Comparison of ENCODE assay signal across 1 cellular context in the genomic region with DNA sequence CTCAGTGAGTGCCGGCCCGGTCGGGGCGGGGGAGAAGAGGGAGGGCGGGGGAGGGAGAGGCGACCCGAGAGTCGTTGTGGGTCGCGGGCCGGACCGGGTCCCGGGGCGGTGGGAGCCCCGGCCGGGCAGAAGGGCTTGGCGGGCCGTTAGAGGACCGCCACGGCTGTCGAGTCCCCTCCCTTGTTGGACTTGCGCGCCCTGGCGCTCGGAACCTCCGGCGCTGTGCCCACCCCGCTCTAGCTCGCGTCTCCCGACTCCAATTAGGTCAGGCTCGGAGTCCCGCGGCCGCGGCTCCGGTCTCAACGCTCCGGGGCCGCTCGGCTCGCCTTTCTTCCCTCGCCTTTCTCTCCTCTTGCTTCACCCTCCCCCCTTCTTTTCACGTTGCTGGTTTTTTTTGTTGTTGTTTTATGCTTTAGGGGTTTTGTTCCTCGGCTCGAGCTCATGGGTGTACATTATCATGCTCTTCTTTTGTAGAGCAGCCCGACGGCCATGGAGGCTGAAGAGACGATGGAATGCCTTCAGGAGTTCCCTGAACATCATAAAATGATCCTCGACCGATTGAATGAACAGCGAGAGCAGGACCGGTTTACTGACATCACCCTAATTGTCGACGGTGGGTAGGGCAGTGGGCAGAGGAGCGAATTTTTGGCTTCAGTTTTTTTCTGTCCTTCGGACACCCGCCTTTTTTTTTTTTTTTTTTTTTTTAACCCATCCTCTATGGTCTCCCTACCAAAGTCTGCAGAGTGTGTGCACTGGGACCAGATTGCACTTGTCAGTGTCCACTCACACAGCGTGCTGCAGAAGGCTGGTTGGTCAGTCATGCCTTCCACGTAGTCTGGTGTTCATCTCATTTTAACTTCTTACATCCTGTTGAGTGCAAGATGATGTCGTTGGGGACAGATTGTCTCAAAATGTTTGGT.
A peak's percentile ranks its signal among the peaks of the same experiment; 100 is the strongest.
TF ChIP-seq lines count a peak whose summit lies in the region.

No MANE protein-coding gene starts in this region.

TF ChIP-seq in K562, 482 proteins besides CTCF, POLR2A, EP300 and RAD21 (continued from another document and continues in another):
- TF ChIP-seq SRF (CRISPR knock-in tag; IDR thresholded peaks at IDR 0.05): 0 out of 4 replicates have a peak, but pooled peaks of 1 of the 2 experiments have one; percentile 15
- TF ChIP-seq PHF8 (IDR thresholded peaks at IDR 0.05; ENCODE audit: borderline replicate concordance, low read length): peak; percentile 54
- peak; percentile 33 for TF ChIP-seq TBP (optimal IDR thresholded peaks at IDR 0.05; ENCODE audit: low read depth, low read length)
- TF ChIP-seq ZKSCAN1 (IDR thresholded peaks at IDR 0.05; ENCODE audit: low read depth, low read length): no peak
- peak; percentile 41 for TF ChIP-seq PML (IDR thresholded peaks at IDR 0.05; ENCODE audit: low read length)
- TF ChIP-seq ETS2 (tag; IDR thresholded peaks at IDR 0.05; ENCODE audit: borderline replicate concordance, poor library complexity, severe bottlenecking): no peak
- TF ChIP-seq, protein P1, sequence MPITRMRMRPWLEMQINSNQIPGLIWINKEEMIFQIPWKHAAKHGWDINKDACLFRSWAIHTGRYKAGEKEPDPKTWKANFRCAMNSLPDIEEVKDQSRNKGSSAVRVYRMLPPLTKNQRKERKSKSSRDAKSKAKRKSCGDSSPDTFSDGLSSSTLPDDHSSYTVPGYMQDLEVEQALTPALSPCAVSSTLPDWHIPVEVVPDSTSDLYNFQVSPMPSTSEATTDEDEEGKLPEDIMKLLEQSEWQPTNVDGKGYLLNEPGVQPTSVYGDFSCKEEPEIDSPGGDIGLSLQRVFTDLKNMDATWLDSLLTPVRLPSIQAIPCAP (CRISPR knock-in tag; IDR thresholded peaks at IDR 0.05; ENCODE audit: borderline replicate concordance): 0 out of 2 replicates have a peak, but pooled peaks have one; percentile 63
- TF ChIP-seq ZNF707 (CRISPR knock-in tag; conservative IDR thresholded peaks at IDR 0.05): no peak
- TF ChIP-seq, protein P2, sequence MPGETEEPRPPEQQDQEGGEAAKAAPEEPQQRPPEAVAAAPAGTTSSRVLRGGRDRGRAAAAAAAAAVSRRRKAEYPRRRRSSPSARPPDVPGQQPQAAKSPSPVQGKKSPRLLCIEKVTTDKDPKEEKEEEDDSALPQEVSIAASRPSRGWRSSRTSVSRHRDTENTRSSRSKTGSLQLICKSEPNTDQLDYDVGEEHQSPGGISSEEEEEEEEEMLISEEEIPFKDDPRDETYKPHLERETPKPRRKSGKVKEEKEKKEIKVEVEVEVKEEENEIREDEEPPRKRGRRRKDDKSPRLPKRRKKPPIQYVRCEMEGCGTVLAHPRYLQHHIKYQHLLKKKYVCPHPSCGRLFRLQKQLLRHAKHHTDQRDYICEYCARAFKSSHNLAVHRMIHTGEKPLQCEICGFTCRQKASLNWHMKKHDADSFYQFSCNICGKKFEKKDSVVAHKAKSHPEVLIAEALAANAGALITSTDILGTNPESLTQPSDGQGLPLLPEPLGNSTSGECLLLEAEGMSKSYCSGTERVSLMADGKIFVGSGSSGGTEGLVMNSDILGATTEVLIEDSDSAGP (CRISPR knock-in tag; IDR thresholded peaks at IDR 0.05): no peak
- TF ChIP-seq SMARCA5 (IDR thresholded peaks at IDR 0.05): 0 out of 2 replicates have a peak, but pooled peaks have one; percentile 32
- peak; percentile 85 to 99 for TF ChIP-seq MAZ (CRISPR knock-in tag; conservative IDR thresholded peaks at IDR 0.05 in 1 of 2, IDR thresholded peaks at IDR 0.05 in 1 of 2)
- TF ChIP-seq ETV1 (tag; conservative IDR thresholded peaks at IDR 0.05; ENCODE audit: low read depth): 0 out of 2 replicates have a peak, but pooled peaks have one; percentile 34
- TF ChIP-seq SMARCB1 (IDR thresholded peaks at IDR 0.05; ENCODE audit: insufficient read length, low read depth): no peak
- peak in 1 of 2 experiments; percentile 46; a peak in 2 of 4 replicates for TF ChIP-seq HDAC1 (IDR thresholded peaks at IDR 0.05)
- TF ChIP-seq ARID2 (IDR thresholded peaks at IDR 0.05): 0 out of 2 replicates have a peak, but pooled peaks have one; percentile 43
- TF ChIP-seq CBFA2T3 (IDR thresholded peaks at IDR 0.05): no peak
- peak; percentile 68 to 79; a peak in 3 of 4 replicates for TF ChIP-seq NONO (IDR thresholded peaks at IDR 0.05; ENCODE audit: low read depth in 2 of 2, low read length in 1 of 2)
- TF ChIP-seq CBX8 (IDR thresholded peaks at IDR 0.05; ENCODE audit: borderline replicate concordance, extremely low read depth, low read depth, low read length, poor library complexity, severe bottlenecking): no peak
- peak; percentile 68 for TF ChIP-seq POLR2B (IDR thresholded peaks at IDR 0.05; ENCODE audit: low read depth, partially characterized antibody)
- TF ChIP-seq, protein P3, sequence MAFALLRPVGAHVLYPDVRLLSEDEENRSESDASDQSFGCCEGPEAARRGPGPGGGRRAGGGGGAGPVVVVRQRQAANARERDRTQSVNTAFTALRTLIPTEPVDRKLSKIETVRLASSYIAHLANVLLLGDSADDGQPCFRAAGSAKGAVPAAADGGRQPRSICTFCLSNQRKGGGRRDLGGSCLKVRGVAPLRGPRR (CRISPR knock-in tag; IDR thresholded peaks at IDR 0.05): 0 out of 2 replicates have a peak, but pooled peaks have one; percentile 38
- TF ChIP-seq, protein P4, sequence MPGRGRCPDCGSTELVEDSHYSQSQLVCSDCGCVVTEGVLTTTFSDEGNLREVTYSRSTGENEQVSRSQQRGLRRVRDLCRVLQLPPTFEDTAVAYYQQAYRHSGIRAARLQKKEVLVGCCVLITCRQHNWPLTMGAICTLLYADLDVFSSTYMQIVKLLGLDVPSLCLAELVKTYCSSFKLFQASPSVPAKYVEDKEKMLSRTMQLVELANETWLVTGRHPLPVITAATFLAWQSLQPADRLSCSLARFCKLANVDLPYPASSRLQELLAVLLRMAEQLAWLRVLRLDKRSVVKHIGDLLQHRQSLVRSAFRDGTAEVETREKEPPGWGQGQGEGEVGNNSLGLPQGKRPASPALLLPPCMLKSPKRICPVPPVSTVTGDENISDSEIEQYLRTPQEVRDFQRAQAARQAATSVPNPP (IDR thresholded peaks at IDR 0.05; ENCODE audit: borderline replicate concordance, insufficient read depth, insufficient read length): no peak
- TF ChIP-seq SAFB (IDR thresholded peaks at IDR 0.05; ENCODE audit: borderline replicate concordance, low read depth, low read length): no peak; the same call in 1 of the 2 replicates
- no peak for TF ChIP-seq IFI16 (CRISPR knock-in tag; IDR thresholded peaks at IDR 0.05)
- peak; percentile 26 for TF ChIP-seq KDM5B (IDR thresholded peaks at IDR 0.05; ENCODE audit: insufficient replicate concordance, low read depth, low read length)
- TF ChIP-seq BRCA1 (IDR thresholded peaks at IDR 0.05): no peak
- TF ChIP-seq BRCA1 (CRISPR knock-in tag; IDR thresholded peaks at IDR 0.05): no peak
- no peak for TF ChIP-seq KLF10 (CRISPR knock-in tag; IDR thresholded peaks at IDR 0.05)
- no peak for TF ChIP-seq JUN (IDR thresholded peaks at IDR 0.05; ENCODE audit: borderline replicate concordance, low read depth, low read length)
- no peak for TF ChIP-seq JUN (CRISPR knock-in tag; IDR thresholded peaks at IDR 0.05; ENCODE audit: borderline replicate concordance)
- TF ChIP-seq, protein P5, sequence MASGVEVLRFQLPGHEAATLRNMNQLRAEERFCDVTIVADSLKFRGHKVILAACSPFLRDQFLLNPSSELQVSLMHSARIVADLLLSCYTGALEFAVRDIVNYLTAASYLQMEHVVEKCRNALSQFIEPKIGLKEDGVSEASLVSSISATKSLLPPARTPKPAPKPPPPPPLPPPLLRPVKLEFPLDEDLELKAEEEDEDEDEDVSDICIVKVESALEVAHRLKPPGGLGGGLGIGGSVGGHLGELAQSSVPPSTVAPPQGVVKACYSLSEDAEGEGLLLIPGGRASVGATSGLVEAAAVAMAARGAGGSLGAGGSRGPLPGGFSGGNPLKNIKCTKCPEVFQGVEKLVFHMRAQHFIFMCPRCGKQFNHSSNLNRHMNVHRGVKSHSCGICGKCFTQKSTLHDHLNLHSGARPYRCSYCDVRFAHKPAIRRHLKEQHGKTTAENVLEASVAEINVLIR (CRISPR knock-in tag; IDR thresholded peaks at IDR 0.05): no peak
- TF ChIP-seq ZNF140 (CRISPR knock-in tag; IDR thresholded peaks at IDR 0.05): no peak
- peak; percentile 6; the same call in 1 of the 2 replicates for TF ChIP-seq NFIC (IDR thresholded peaks at IDR 0.05)
- TF ChIP-seq HIVEP1 (CRISPR knock-in tag; IDR thresholded peaks at IDR 0.05): no peak
- 0 out of 2 replicates have a peak, but pooled peaks have one; percentile 10 for TF ChIP-seq MXI1 (IDR thresholded peaks at IDR 0.05; ENCODE audit: low read depth, low read length)
- 0 out of 2 replicates have a peak, but pooled peaks have one; percentile 25 for TF ChIP-seq SRSF3 (IDR thresholded peaks at IDR 0.05; ENCODE audit: insufficient read depth, low read length)
- TF ChIP-seq HNRNPH1 (optimal IDR thresholded peaks at IDR 0.05; ENCODE audit: low read depth, low read length): no peak
- TF ChIP-seq COPS2 (conservative IDR thresholded peaks at IDR 0.05): no peak
- no peak for TF ChIP-seq FOS (IDR thresholded peaks at IDR 0.05; ENCODE audit: extremely low read depth, insufficient read length)
- 0 out of 2 replicates have a peak, but pooled peaks have one; percentile 43 for TF ChIP-seq NFATC3 (IDR thresholded peaks at IDR 0.05)
- no peak for TF ChIP-seq ZNF586 (CRISPR knock-in tag; conservative IDR thresholded peaks at IDR 0.05)
- TF ChIP-seq, protein P6, sequence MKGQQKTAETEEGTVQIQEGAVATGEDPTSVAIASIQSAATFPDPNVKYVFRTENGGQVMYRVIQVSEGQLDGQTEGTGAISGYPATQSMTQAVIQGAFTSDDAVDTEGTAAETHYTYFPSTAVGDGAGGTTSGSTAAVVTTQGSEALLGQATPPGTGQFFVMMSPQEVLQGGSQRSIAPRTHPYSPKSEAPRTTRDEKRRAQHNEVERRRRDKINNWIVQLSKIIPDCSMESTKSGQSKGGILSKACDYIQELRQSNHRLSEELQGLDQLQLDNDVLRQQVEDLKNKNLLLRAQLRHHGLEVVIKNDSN (CRISPR knock-in tag; IDR thresholded peaks at IDR 0.05): 0 out of 2 replicates have a peak, but pooled peaks have one; percentile 20
- TF ChIP-seq, protein P7, sequence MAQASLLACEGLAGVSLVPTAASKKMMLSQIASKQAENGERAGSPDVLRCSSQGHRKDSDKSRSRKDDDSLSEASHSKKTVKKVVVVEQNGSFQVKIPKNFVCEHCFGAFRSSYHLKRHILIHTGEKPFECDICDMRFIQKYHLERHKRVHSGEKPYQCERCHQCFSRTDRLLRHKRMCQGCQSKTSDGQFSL (CRISPR knock-in tag; IDR thresholded peaks at IDR 0.05): peak; percentile 75
- TF ChIP-seq, protein P7 (tag; IDR thresholded peaks at IDR 0.05): no peak
- TF ChIP-seq, protein P8, sequence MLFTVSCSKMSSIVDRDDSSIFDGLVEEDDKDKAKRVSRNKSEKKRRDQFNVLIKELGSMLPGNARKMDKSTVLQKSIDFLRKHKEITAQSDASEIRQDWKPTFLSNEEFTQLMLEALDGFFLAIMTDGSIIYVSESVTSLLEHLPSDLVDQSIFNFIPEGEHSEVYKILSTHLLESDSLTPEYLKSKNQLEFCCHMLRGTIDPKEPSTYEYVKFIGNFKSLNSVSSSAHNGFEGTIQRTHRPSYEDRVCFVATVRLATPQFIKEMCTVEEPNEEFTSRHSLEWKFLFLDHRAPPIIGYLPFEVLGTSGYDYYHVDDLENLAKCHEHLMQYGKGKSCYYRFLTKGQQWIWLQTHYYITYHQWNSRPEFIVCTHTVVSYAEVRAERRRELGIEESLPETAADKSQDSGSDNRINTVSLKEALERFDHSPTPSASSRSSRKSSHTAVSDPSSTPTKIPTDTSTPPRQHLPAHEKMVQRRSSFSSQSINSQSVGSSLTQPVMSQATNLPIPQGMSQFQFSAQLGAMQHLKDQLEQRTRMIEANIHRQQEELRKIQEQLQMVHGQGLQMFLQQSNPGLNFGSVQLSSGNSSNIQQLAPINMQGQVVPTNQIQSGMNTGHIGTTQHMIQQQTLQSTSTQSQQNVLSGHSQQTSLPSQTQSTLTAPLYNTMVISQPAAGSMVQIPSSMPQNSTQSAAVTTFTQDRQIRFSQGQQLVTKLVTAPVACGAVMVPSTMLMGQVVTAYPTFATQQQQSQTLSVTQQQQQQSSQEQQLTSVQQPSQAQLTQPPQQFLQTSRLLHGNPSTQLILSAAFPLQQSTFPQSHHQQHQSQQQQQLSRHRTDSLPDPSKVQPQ (CRISPR knock-in tag; IDR thresholded peaks at IDR 0.05; ENCODE audit: borderline replicate concordance): no peak
- peak; percentile 42; the same call in 1 of the 2 replicates for TF ChIP-seq CHCHD3 (CRISPR knock-in tag; IDR thresholded peaks at IDR 0.05)
- no peak for TF ChIP-seq IRF2 (CRISPR knock-in tag; IDR thresholded peaks at IDR 0.05)
- 0 out of 2 replicates have a peak, but pooled peaks have one; percentile 34 for TF ChIP-seq ZSCAN29 (IDR thresholded peaks at IDR 0.05)
